Comparison of ENCODE assay signal across 8 cellular contexts in the genomic region with DNA sequence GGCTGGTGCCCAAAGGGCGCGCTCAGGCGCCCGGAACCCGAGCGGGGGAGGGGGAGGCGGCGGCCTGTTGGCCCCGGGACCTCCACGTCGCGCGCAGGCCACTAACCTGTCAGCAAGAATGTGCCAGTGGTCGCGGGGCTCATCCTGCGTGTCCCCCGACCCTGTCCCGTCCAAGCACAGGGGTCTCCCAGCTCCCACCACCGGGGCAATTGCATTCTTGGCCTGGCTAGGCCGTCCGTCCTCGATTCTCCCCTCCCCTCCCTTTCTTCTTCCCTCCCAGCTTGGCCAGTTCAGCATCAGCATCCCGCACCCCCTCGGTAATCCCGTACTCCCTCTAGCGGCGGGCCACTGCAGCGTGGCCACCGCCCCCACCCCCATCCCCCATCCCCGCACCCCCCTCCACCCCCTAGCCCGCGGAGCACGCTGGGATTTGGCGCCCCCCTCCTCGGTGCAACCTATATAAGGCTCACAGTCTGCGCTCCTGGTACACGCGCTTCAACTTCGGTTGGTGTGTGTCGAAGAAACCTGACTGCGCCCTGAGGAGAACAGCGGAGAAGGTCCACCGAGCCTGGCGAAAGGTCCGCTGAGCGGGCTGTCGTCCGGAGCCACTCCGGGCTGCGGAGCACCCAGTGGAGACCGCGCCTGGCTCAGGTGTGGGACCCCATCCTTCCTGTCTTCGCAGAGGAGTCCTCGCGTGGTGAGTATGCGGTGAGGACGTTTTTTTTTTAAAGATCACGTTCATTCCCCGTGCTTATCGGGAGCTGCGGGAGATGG. TPM values are rescaled to one million over a fixed set of nuclear protein-coding genes. Genes with fewer than 3 reads are reported as not detected.
DNase-seq lines count a peak whose midpoint lies in the region; ATAC-seq and TF ChIP-seq lines count a peak whose summit lies in the region.

A gene with protein sequence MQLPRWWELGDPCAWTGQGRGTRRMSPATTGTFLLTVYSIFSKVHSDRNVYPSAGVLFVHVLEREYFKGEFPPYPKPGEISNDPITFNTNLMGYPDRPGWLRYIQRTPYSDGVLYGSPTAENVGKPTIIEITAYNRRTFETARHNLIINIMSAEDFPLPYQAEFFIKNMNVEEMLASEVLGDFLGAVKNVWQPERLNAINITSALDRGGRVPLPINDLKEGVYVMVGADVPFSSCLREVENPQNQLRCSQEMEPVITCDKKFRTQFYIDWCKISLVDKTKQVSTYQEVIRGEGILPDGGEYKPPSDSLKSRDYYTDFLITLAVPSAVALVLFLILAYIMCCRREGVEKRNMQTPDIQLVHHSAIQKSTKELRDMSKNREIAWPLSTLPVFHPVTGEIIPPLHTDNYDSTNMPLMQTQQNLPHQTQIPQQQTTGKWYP (minus strand): TSS at position 250 of the 774 bp plus-strand sequence. CDS start 35 bp downstream, at position 215.

- H3K36me3 ChIP-seq in HUES64 (ENCODE audit: insufficient read depth, low read length), result no peaks in the 10 kb centered on the region
- H3K36me3 ChIP-seq in Peyer's patch, result no peaks in the 10 kb centered on the region
- no peaks in the 10 kb centered on the region for H3K36me3 ChIP-seq in aorta (ENCODE audit: control insufficient read depth in 1 of 2, insufficient read depth in 2 of 2, low read length in 1 of 2)

- H3K4me3 ChIP-seq in GM12864 (ENCODE audit: low read depth, low read length) (peak within 1 kb of the TSS; percentile 59), HUES64 (ENCODE audit: low read length) (peak within 1 kb of the TSS; percentile 91), Peyer's patch (peak within 1 kb of the TSS; percentile 37 to 55 (median 48)), aorta (ENCODE audit: low read length in 2 of 2) (peak within 1 kb of the TSS; percentile 92 to 99)

- WGBS in HUES64, result 27% methylated on average over 59 of the region's 61 CpGs
- 22 to 36% (median 25%) methylated on average over 40 to 61 of the region's 61 CpGs for WGBS in adipose tissue, 3 donors
- WGBS in aorta, 2 donors, result 21 to 26% methylated on average over 54 to 61 of the region's 61 CpGs

- no peak for TF ChIP-seq POLR2A in Peyer's patch (IDR thresholded peaks at IDR 0.05)

- H3K9me3 ChIP-seq in HUES64 (ENCODE audit: insufficient read depth, low read depth, low read length), result 0 out of 2 replicates have a peak, but pooled peaks cover 9% of the 10 kb centered on the region
- H3K9me3 ChIP-seq in Peyer's patch, result no peaks in the 10 kb centered on the region
- no peaks in the 10 kb centered on the region for H3K9me3 ChIP-seq in aorta (ENCODE audit: control insufficient read depth, low read length)

- ATAC-seq in Right ventricle myocardium superior (ENCODE audit: poor library complexity), result peak; percentile 82
- ATAC-seq in omental fat pad (ENCODE audit: low FRiP score), result peak; percentile 48
- ATAC-seq in aorta (ENCODE audit: low FRiP score), result peak; percentile 86
- ATAC-seq in GM19035 (IDR thresholded peaks at IDR 0.05; ENCODE audit: unreplicated experiment), result no peak

- intact Hi-C loops in Right ventricle myocardium superior (cut with DNase I), result loop anchor here (10.0 kb wide), 2 partner anchors 151 to 201 kb away; a partner anchor contains a TSS
- intact Hi-C loops in aorta (cut with DNase I), result loop anchor here (5.0 to 10.0 kb wide), 3 partner anchors 141 to 209 kb away; no protein-coding TSS in a partner anchor

- peaks cover 20% of the 10 kb centered on the region for H3K4me1 ChIP-seq in HUES64 (ENCODE audit: insufficient read depth, low read length)
- peaks cover 0 to 24% (median 0%) of the 10 kb centered on the region in 4 donors for H3K4me1 ChIP-seq in Peyer's patch
- H3K4me1 ChIP-seq in aorta (ENCODE audit: control insufficient read depth in 1 of 2, insufficient read depth in 2 of 2, low read length in 2 of 2), result no peaks in the 10 kb centered on the region

- peak within 1 kb of the TSS; percentile 53; the same call in 1 of the 2 replicates for H3K27ac ChIP-seq in HUES64 (ENCODE audit: low read depth, low read length)
- H3K27ac ChIP-seq in Peyer's patch, result peak within 1 kb of the TSS; percentile 50 to 77 (median 60)
- no peak within 1 kb of the TSS for H3K27ac ChIP-seq in adipose tissue (ENCODE audit: low read depth, low read length)
- H3K27ac ChIP-seq in aorta (ENCODE audit: low read depth in 1 of 2, low read length in 2 of 2), result peak within 1 kb of the TSS in 1 of 2 donors; percentile 67

- DNase-seq in GM12864 (ENCODE audit: low read depth) (peak; percentile 34), Peyer's patch (peak; percentile 59 to 74 (median 64)), Right ventricle myocardium superior (peak; percentile 74), omental fat pad (ENCODE audit: low spot score) (peak; percentile 33), aorta (peak; percentile 82 to 92)

- H3K27me3 ChIP-seq in HUES64 (ENCODE audit: insufficient read depth, low read length), result peaks cover 14% of the 10 kb centered on the region
- H3K27me3 ChIP-seq in Peyer's patch, result no peaks in the 10 kb centered on the region
- H3K27me3 ChIP-seq in aorta (ENCODE audit: control insufficient read depth in 1 of 2, insufficient read depth in 2 of 2, low read length in 1 of 2), result no peaks in the 10 kb centered on the region

- TF ChIP-seq CTCF in GM12864 (IDR thresholded peaks at IDR 0.05; ENCODE audit: low read depth, low read length, missing control alignments), result peak; percentile 56
- peak in 5 of 6 experiments; percentile 6 to 57 (median 20) for TF ChIP-seq CTCF in Peyer's patch (IDR thresholded peaks at IDR 0.05)
- no peak for TF ChIP-seq CTCF in omental fat pad (IDR thresholded peaks at IDR 0.05)

- peak within 1 kb of the TSS; percentile 87 for H3K9ac ChIP-seq in HUES64 (ENCODE audit: low read depth, low read length)

RNA-seq across cellular contexts. Expression of the gene that starts here (rescaled TPM):
- 23.1 TPM for polyA plus RNA-seq in HUES64 (2013, experiment 1 of 2)
- 32.7 TPM for polyA plus RNA-seq in HUES64 (2013, experiment 2 of 2)
- total RNA-seq in Peyer's patch, result 10 to 100 TPM in 3 of 4 donors, 1 to 10 TPM in 1; 3.7 to 14.9 (median 11.4) TPM
- polyA plus RNA-seq in adipose tissue, result 10 to 100 TPM; 12.3 to 35.3 (median 31.6) TPM
- 15.8 TPM for total RNA-seq in Right ventricle myocardium superior
- total RNA-seq in omental fat pad, result 100 to 1,000 TPM in 3 of 4 donors, 10 to 100 TPM in 1; 51.4 to 130 (median 115) TPM
- 10 to 100 TPM; 72.1 to 84.7 TPM for total RNA-seq in aorta
- 100 to 1,000 TPM in 1 of 2 donors, 10 to 100 TPM in 1; 42.2 to 105 TPM for polyA plus RNA-seq in aorta

Comparison
In these comparisons a context has a peak if more than half of its experiments do, and no peak if none do; other contexts are left out.
1. DNase-seq: peak in every context shown above with its lines; median percentile 87 in aorta; 74 in Right ventricle myocardium superior; 64 in Peyer's patch; 34 in GM12864; 33 in omental fat pad.
2. CTCF ChIP-seq: peak in GM12864 (single experiment) and Peyer's patch (5 of 6); none in omental fat pad (0 of 3).
3. Peak in every context shown above with its lines, with median percentiles within 50 percentile points of each other: H3K4me3 ChIP-seq.